In genomic region chr20:3766832-3767433, GRCh38 we compare ENCODE assay signal across 8 cellular contexts.
DNase-seq lines count a peak whose midpoint lies in the region; ATAC-seq lines count a peak whose summit lies in the region.

No MANE protein-coding gene starts in this region.

- peak overlapping the region; percentile 82 for H3K4me3 ChIP-seq in iPS-18a (ENCODE audit: low read length)

- DNase-seq in stimulated activated CD4-positive, alpha-beta T cell treated with anti-CD3 and anti-CD28 coated beads, Interleukin-15, amount 100 ng/mL, for 24 hours: peak; percentile 36
- no peak for DNase-seq in stimulated activated CD4-positive, alpha-beta T cell treated with anti-CD3 and anti-CD28 coated beads, Interleukin-12 subunit alpha, Interleukin-12 subunit beta, amount 100 ng/mL, for 4 hours
- peak; percentile 46 for DNase-seq in activated naive CD4-positive, alpha-beta T cell treated with anti-CD3 and anti-CD28 coated beads, Interleukin-2, amount 10 ng/mL, durations not matched to agents 7 days and 5 days
- no peak for DNase-seq in central memory CD4-positive, alpha-beta T cell
- DNase-seq in kidney tubule cell (ENCODE audit: low spot score): no peak

- peaks cover 30% of the 10 kb centered on the region for H3K4me1 Mint-ChIP-seq in activated naive CD4-positive, alpha-beta T cell treated with anti-CD3 and anti-CD28 coated beads, Interleukin-2, amount 10 ng/mL, durations not matched to agents 7 days and 5 days
- peaks cover 31% of the 10 kb centered on the region for H3K4me1 Mint-ChIP-seq in stimulated activated naive CD8-positive, alpha-beta T cell treated with anti-CD3 and anti-CD28 coated beads, Interleukin-15, Interleukin-2, amounts not matched to agents 100 ng/mL and 50 ng/mL, for 24 hours (ENCODE audit: low read depth)

- H3K9ac ChIP-seq in iPS-18a (ENCODE audit: low read length): peak overlapping the region; percentile 72

- peaks cover under 1% of the 10 kb centered on the region for H3K36me3 ChIP-seq in iPS-18a (ENCODE audit: control insufficient read depth, low read depth, low read length)

- no peaks in the 10 kb centered on the region for H3K36me3 Mint-ChIP-seq in activated naive CD4-positive, alpha-beta T cell treated with anti-CD3 and anti-CD28 coated beads, Interleukin-2, amount 10 ng/mL, durations not matched to agents 7 days and 5 days
- peaks cover 2% of the 10 kb centered on the region for H3K36me3 Mint-ChIP-seq in stimulated activated naive CD8-positive, alpha-beta T cell treated with anti-CD3 and anti-CD28 coated beads, Interleukin-15, Interleukin-2, amounts not matched to agents 100 ng/mL and 50 ng/mL, for 24 hours (ENCODE audit: low read depth)

- H3K27ac ChIP-seq in iPS-18a (ENCODE audit: low read length): no peak overlapping the region

- H3K27me3 Mint-ChIP-seq in activated naive CD4-positive, alpha-beta T cell treated with anti-CD3 and anti-CD28 coated beads, Interleukin-2, amount 10 ng/mL, durations not matched to agents 7 days and 5 days: peaks cover 10% of the 10 kb centered on the region
- no peaks in the 10 kb centered on the region for H3K27me3 Mint-ChIP-seq in stimulated activated naive CD8-positive, alpha-beta T cell treated with anti-CD3 and anti-CD28 coated beads, Interleukin-15, Interleukin-2, amounts not matched to agents 100 ng/mL and 50 ng/mL, for 24 hours

- no peaks in the 10 kb centered on the region for H3K9me3 Mint-ChIP-seq in activated naive CD4-positive, alpha-beta T cell treated with anti-CD3 and anti-CD28 coated beads, Interleukin-2, amount 10 ng/mL, durations not matched to agents 7 days and 5 days
- no peaks in the 10 kb centered on the region for H3K9me3 Mint-ChIP-seq in stimulated activated naive CD8-positive, alpha-beta T cell treated with anti-CD3 and anti-CD28 coated beads, Interleukin-15, Interleukin-2, amounts not matched to agents 100 ng/mL and 50 ng/mL, for 24 hours

- peak overlapping the region; percentile 85 for H3K4me3 Mint-ChIP-seq in activated naive CD4-positive, alpha-beta T cell treated with anti-CD3 and anti-CD28 coated beads, Interleukin-2, amount 10 ng/mL, durations not matched to agents 7 days and 5 days
- peak overlapping the region; percentile 90 for H3K4me3 Mint-ChIP-seq in stimulated activated naive CD8-positive, alpha-beta T cell treated with anti-CD3 and anti-CD28 coated beads, Interleukin-15, Interleukin-2, amounts not matched to agents 100 ng/mL and 50 ng/mL, for 24 hours

- CTCF ChIA-PET in activated naive CD4-positive, alpha-beta T cell treated with anti-CD3 and anti-CD28 coated beads, Interleukin-2, amount 10 ng/mL, durations not matched to agents 7 days and 5 days (lab: Charles Lee): interaction anchor here (1.2 to 3.5 kb wide), 5 partner anchors 8 to 120 kb away, joined by 3 to 30 read pairs (median 8); partner anchors contain the start of gene AP5S1

- H3K4me1 ChIP-seq in iPS-18a (ENCODE audit: control insufficient read depth, low read depth, low read length): peaks cover 9% of the 10 kb centered on the region

- H3K27me3 ChIP-seq in iPS-18a (ENCODE audit: control insufficient read depth, insufficient read depth, low read length): no peaks in the 10 kb centered on the region

- no peak for ATAC-seq in HG02852 (IDR thresholded peaks at IDR 0.05; ENCODE audit: unreplicated experiment)

- H3K27ac Mint-ChIP-seq in activated naive CD4-positive, alpha-beta T cell treated with anti-CD3 and anti-CD28 coated beads, Interleukin-2, amount 10 ng/mL, durations not matched to agents 7 days and 5 days: no peak overlapping the region
- peak overlapping the region; percentile 76 for H3K27ac Mint-ChIP-seq in stimulated activated naive CD8-positive, alpha-beta T cell treated with anti-CD3 and anti-CD28 coated beads, Interleukin-15, Interleukin-2, amounts not matched to agents 100 ng/mL and 50 ng/mL, for 24 hours

- no peaks in the 10 kb centered on the region for H3K9me3 ChIP-seq in iPS-18a (ENCODE audit: control insufficient read depth, low read depth, low read length)

Comparison
In these comparisons a context has a peak if more than half of its experiments do, and no peak if none do; other contexts are left out.
1. DNase-seq: peak in stimulated activated CD4-positive, alpha-beta T cell treated with anti-CD3 and anti-CD28 coated beads, Interleukin-15, amount 100 ng/mL, for 24 hours (single experiment) and activated naive CD4-positive, alpha-beta T cell treated with anti-CD3 and anti-CD28 coated beads, Interleukin-2, amount 10 ng/mL, durations not matched to agents 7 days and 5 days (single experiment); none in stimulated activated CD4-positive, alpha-beta T cell treated with anti-CD3 and anti-CD28 coated beads, Interleukin-12 subunit alpha, Interleukin-12 subunit beta, amount 100 ng/mL, for 4 hours (single experiment), central memory CD4-positive, alpha-beta T cell (single experiment) and kidney tubule cell (single experiment).